8 cellular contexts compared by ENCODE assay signal in the genomic region with DNA sequence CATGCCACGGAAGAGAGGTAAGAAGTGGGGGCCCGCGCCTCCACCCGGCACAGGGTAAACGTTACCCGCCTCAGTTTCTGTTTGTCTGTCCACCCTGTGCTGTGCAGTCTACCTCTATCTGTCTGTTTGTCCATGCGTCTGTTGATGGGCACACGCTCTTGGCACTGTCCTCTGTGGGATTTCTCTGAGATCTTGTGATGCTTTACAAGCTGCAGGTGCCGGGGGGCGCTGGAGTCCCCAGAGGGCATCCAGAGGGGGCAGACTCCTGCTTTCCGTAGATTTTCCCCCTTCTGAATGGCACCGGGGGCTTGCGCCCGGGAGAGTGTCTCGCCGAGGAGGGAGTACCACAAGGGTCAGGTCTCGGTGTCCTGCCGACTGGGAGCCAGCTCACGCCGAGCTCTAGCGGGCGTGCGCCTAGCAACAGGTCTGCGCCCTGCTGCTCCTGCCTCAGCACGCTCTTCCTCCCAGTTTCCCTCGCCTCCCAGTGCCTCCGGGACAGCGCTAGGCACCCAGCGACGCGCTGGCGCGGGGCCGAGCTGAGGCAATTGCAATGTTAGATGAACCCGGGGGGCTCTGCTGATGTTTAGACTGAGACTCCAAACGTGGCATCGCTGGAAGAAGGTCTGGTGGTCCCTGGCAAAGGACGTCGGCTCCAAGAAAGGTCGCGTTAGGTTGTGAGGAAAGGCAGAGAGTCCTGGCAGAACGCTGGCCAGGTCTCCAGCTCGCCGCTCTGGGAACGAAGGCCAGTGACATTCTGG. TPM values are rescaled to one million over a fixed set of nuclear protein-coding genes. Genes with fewer than 3 reads are reported as not detected.
DNase-seq lines count a peak whose midpoint lies in the region; ATAC-seq and TF ChIP-seq lines count a peak whose summit lies in the region.

No MANE protein-coding gene starts in this region.

- H3K4me3 ChIP-seq in fibroblast of mammary gland (ENCODE audit: control insufficient read depth, low read depth, low read length), result peak overlapping the region; percentile 47

- peak in 1 of 2 donors; percentile 18 for ATAC-seq in activated T-cell treated with anti-CD3 and anti-CD28 coated beads, Interleukin-2, amount 50 U/mL, for 72 hours (replicated peaks in 1 of 2)
- no peak for ATAC-seq in HG02610 (IDR thresholded peaks at IDR 0.05; ENCODE audit: unreplicated experiment)

- H3K27ac Mint-ChIP-seq in activated T-cell treated with anti-CD3 and anti-CD28 coated beads, Interleukin-2, amount 50 U/mL, for 72 hours, result no peak overlapping the region
- H3K27ac Mint-ChIP-seq in neural crest cell (ENCODE audit: unreplicated experiment), result no peak overlapping the region

- peaks cover 66% of the 10 kb centered on the region for H3K27me3 Mint-ChIP-seq in activated T-cell treated with anti-CD3 and anti-CD28 coated beads, Interleukin-2, amount 50 U/mL, for 72 hours (ENCODE audit: low read depth)
- peaks cover 81% of the 10 kb centered on the region for H3K27me3 Mint-ChIP-seq in neural crest cell (ENCODE audit: low read depth)

- DNase-seq in activated T-cell treated with anti-CD3 and anti-CD28 coated beads, Interleukin-2, amount 50 U/mL, for 72 hours, result no peak
- DNase-seq in activated T-cell treated with anti-CD3 and anti-CD28 coated beads for 4 hours (no peak), SHP77 (lab: John Stamatoyannopoulos, UW) (peak; percentile 40 to 58), fibroblast of mammary gland (ENCODE audit: low read depth) (peak; percentile 36), neural crest cell (ENCODE audit: low read depth, low spot score) (peak; percentile 10), inferior parietal cortex (ENCODE audit: extremely low spot score) (no peak)
- no peak for DNase-seq in stimulated activated naive CD4-positive, alpha-beta T cell (lab: John Stamatoyannopoulos, UW)

- TF ChIP-seq CTCF in fibroblast of mammary gland (conservative IDR thresholded peaks at IDR 0.05; ENCODE audit: control insufficient read depth, insufficient read depth, low read depth, low read length) (no peak), neural crest cell (conservative IDR thresholded peaks at IDR 0.05) (no peak)

- peaks cover 32% of the 10 kb centered on the region for H3K4me1 Mint-ChIP-seq in activated T-cell treated with anti-CD3 and anti-CD28 coated beads, Interleukin-2, amount 50 U/mL, for 72 hours (ENCODE audit: low read depth)
- peaks cover 10% of the 10 kb centered on the region for H3K4me1 Mint-ChIP-seq in neural crest cell

- H3K9me3 Mint-ChIP-seq in activated T-cell treated with anti-CD3 and anti-CD28 coated beads, Interleukin-2, amount 50 U/mL, for 72 hours, result no peaks in the 10 kb centered on the region
- H3K9me3 Mint-ChIP-seq in neural crest cell, result no peaks in the 10 kb centered on the region

- H3K36me3 Mint-ChIP-seq in activated T-cell treated with anti-CD3 and anti-CD28 coated beads, Interleukin-2, amount 50 U/mL, for 72 hours (ENCODE audit: insufficient read depth in 2 of 2), result no peaks in the 10 kb centered on the region
- no peaks in the 10 kb centered on the region for H3K36me3 Mint-ChIP-seq in neural crest cell (ENCODE audit: low read depth)

- peak overlapping the region; percentile 75 to 85 for H3K4me3 Mint-ChIP-seq in activated T-cell treated with anti-CD3 and anti-CD28 coated beads, Interleukin-2, amount 50 U/mL, for 72 hours
- H3K4me3 Mint-ChIP-seq in neural crest cell, result peak overlapping the region; percentile 78

RNA-seq across cellular contexts. Expression of a gene that starts 0.7 kb away (rescaled TPM):
- total RNA-seq in activated T-cell treated with anti-CD3 and anti-CD28 coated beads, Interleukin-2, amount 50 U/mL, for 72 hours, result under 1 TPM; 0.05 to 0.09 TPM
- total RNA-seq in neural crest cell, result 0.30 and 0.33 TPM in 2 replicates

Comparison
In these comparisons a context has a peak if more than half of its experiments do, and no peak if none do; other contexts are left out.
1. DNase-seq: peak in SHP77 (2 of 2), fibroblast of mammary gland (single experiment) and neural crest cell (single experiment); none in activated T-cell treated with anti-CD3 and anti-CD28 coated beads, Interleukin-2, amount 50 U/mL, for 72 hours (0 of 2), activated T-cell treated with anti-CD3 and anti-CD28 coated beads for 4 hours (single experiment), inferior parietal cortex (single experiment) and stimulated activated naive CD4-positive, alpha-beta T cell (0 of 6).